16 cellular contexts compared by ENCODE assay signal in the genomic region with DNA sequence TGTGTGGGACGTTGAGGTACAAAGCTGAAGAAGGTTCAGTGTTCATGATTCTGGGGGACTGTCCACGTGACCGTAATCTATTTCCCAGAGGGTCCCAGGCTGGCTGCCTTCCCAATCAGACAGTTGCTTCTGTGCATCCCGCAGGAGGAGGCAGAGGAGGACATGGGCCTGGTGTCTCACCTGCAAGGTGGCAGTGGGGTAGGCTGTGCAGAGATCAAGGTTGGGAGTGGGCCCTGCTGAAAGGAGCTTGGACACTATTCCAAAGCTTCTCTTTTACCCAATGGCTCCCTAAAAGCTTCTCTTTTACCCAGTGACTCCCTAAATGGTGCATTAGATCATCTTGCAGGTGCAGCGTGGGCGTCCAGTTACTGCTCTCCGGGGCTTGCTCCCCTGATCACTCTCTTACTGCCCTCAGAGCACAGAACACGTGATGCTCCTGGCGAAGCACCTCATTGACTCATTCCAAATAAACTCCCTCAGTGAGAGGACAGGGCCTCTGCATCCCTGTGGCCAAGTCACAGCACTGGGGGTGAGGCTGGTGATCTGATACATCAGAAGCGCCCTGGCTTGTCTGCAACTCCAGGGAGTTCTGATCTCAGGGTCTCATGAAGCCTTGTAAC. TPM values are rescaled to one million over a fixed set of nuclear protein-coding genes. Genes with fewer than 3 reads are reported as not detected.
DNase-seq lines count a peak whose midpoint lies in the region; ATAC-seq, FAIRE-seq and TF ChIP-seq lines count a peak whose summit lies in the region.
"Had no signal": no experiment of that assay in that cellular context is flagged by ENCODE, and none has a peak within 500 bp of the region (broad histone marks: within the 10 kb centered on the region; RNA-seq: fewer than 3 reads in every experiment).

No MANE protein-coding gene starts in this region.

- TF ChIP-seq POLR2A in esophagus muscularis mucosa (IDR thresholded peaks at IDR 0.05; ENCODE audit: low read depth) = no peak
- TF ChIP-seq POLR2A in H54 (IDR thresholded peaks at IDR 0.05; ENCODE audit: low read depth, low read length) = no peak

- H3K27ac ChIP-seq in CD4-positive, alpha-beta T cell (ENCODE audit: low read depth, low read length) = no peak overlapping the region
- H3K27ac ChIP-seq in esophagus muscularis mucosa (replicated peaks in 1 of 4) = no peak overlapping the region

- no peaks in the 10 kb centered on the region for H3K27me3 Mint-ChIP-seq in CD4-positive, alpha-beta T cell
- no peaks in the 10 kb centered on the region for H3K27me3 Mint-ChIP-seq in osteocyte (ENCODE audit: unreplicated experiment)
- H3K27me3 Mint-ChIP-seq: T-cell had no signal

- peaks cover 24 to 38% (median 28%) of the 10 kb centered on the region in 4 donors for H3K4me1 ChIP-seq in esophagus muscularis mucosa

- TF ChIP-seq CTCF in CD4-positive, alpha-beta T cell (IDR thresholded peaks at IDR 0.05) = no peak
- no peak for TF ChIP-seq CTCF in esophagus muscularis mucosa (IDR thresholded peaks at IDR 0.05)
- TF ChIP-seq CTCF in osteocyte (IDR thresholded peaks at IDR 0.05) = no peak

- 87% methylated on average over 10 of the region's 10 CpGs for WGBS in esophagus muscularis mucosa

- CTCF ChIA-PET in CD4-positive, alpha-beta T cell (lab: Charles Lee) = interaction anchor here (1.5 kb wide), 1 partner anchor 58 kb away, joined by 3 read pairs; no protein-coding TSS in a partner anchor

- H3K27ac Mint-ChIP-seq in CD4-positive, alpha-beta T cell = peak overlapping the region; percentile 52
- no peak overlapping the region for H3K27ac Mint-ChIP-seq in osteocyte (ENCODE audit: unreplicated experiment)
- H3K27ac Mint-ChIP-seq: WTC11 had no signal

- ATAC-seq in CD4-positive, alpha-beta T cell (ENCODE audit: poor library complexity) = no peak
- peak; percentile 59 for ATAC-seq in GM18867 (IDR thresholded peaks at IDR 0.05; ENCODE audit: unreplicated experiment)
- ATAC-seq: T-cell, WTC11 had no signal

- H3K36me3 Mint-ChIP-seq in CD4-positive, alpha-beta T cell (ENCODE audit: low read depth) = peaks cover 54% of the 10 kb centered on the region
- H3K36me3 Mint-ChIP-seq in osteocyte (ENCODE audit: unreplicated experiment) = no peaks in the 10 kb centered on the region

- no peak for DNase-seq in CD4-positive, alpha-beta T cell
- DNase-seq in esophagus muscularis mucosa (ENCODE audit: extremely low spot score) = peak; percentile 37
- DNase-seq in osteocyte (ENCODE audit: extremely low spot score, unreplicated experiment) = peak; percentile 72
- no peak for DNase-seq in occipital lobe (lab: John Stamatoyannopoulos, UW)
- DNase-seq in effector CD8-positive, alpha-beta T cell (lab: John Stamatoyannopoulos, UW) = no peak
- no peak for DNase-seq in activated effector memory CD4-positive, alpha-beta T cell treated with Interleukin-2 at 50 U/mL for 16 hours
- DNase-seq in H54 (ENCODE audit: insufficient read length, low spot score) = no peak
- DNase-seq: activated naive CD4-positive, alpha-beta T cell; NCI-H1930; NCI-H510A treated with DMSO at 0.1 percent for 48 hours; stimulated activated CD4-positive, alpha-beta T cell treated with anti-CD3 and anti-CD28 coated beads, Interleukin-2, amount 100 ng/mL, for 48 hours; T-cell had no signal

- no peak for TF ChIP-seq EP300 in esophagus muscularis mucosa (IDR thresholded peaks at IDR 0.05)

- no peaks in the 10 kb centered on the region for H3K27me3 ChIP-seq in CD4-positive, alpha-beta T cell (ENCODE audit: control insufficient read depth, insufficient read depth, low read length)
- H3K27me3 ChIP-seq in esophagus muscularis mucosa = no peaks in the 10 kb centered on the region
- H3K27me3 ChIP-seq: suprapubic skin had no signal

- intact Hi-C loops in CD4-positive, alpha-beta T cell (cut with DNase I, micrococcal nuclease) = no loop called here
- intact Hi-C loops in esophagus muscularis mucosa (cut with DNase I) = no loop called here

- no peaks in the 10 kb centered on the region for H3K9me3 Mint-ChIP-seq in CD4-positive, alpha-beta T cell
- H3K9me3 Mint-ChIP-seq in osteocyte (ENCODE audit: unreplicated experiment) = no peaks in the 10 kb centered on the region

- peaks cover 85% of the 10 kb centered on the region for H3K4me1 Mint-ChIP-seq in CD4-positive, alpha-beta T cell (ENCODE audit: low read depth)
- H3K4me1 Mint-ChIP-seq in osteocyte (ENCODE audit: unreplicated experiment) = peaks cover 26% of the 10 kb centered on the region
- H3K4me1 Mint-ChIP-seq: WTC11 had no signal

- H3K9me3 ChIP-seq in CD4-positive, alpha-beta T cell (ENCODE audit: control insufficient read depth, low read length) = no peaks in the 10 kb centered on the region
- no peaks in the 10 kb centered on the region for H3K9me3 ChIP-seq in esophagus muscularis mucosa
- H3K9me3 ChIP-seq: suprapubic skin had no signal

- FAIRE-seq in H54 (lab: Jason Lieb, UNC) = no peak
- FAIRE-seq: islet of Langerhans had no signal

- POLR2A ChIA-PET in CD4-positive, alpha-beta T cell (lab: Charles Lee) = no interaction called here

- no peaks in the 10 kb centered on the region for H3K36me3 ChIP-seq in esophagus muscularis mucosa
- H3K36me3 ChIP-seq: suprapubic skin had no signal

- no peak overlapping the region for H3K4me3 ChIP-seq in esophagus muscularis mucosa
- H3K4me3 ChIP-seq: suprapubic skin had no signal

- no peak overlapping the region for H3K4me3 Mint-ChIP-seq in CD4-positive, alpha-beta T cell
- H3K4me3 Mint-ChIP-seq in osteocyte (ENCODE audit: unreplicated experiment) = no peak overlapping the region
- H3K4me3 Mint-ChIP-seq: WTC11 had no signal

RNA-seq across cellular contexts. Expression of a gene that starts 41.5 kb away (rescaled TPM):
- 10 to 100 TPM; 39.0 to 40.1 TPM for total RNA-seq in CD4-positive, alpha-beta T cell
- 10 to 100 TPM in 1 of 4 donors, 1 to 10 TPM in 3; 5.4 to 10.8 (median 8.8) TPM for total RNA-seq in esophagus muscularis mucosa
- total RNA-seq in osteocyte = 9.0 and 9.6 TPM in 2 replicates
- total RNA-seq in occipital lobe = 41.5 TPM

Comparison
In these comparisons a context has a peak if more than half of its experiments do, and no peak if none do; other contexts are left out.
1. DNase-seq: peak in esophagus muscularis mucosa (single experiment) and osteocyte (single experiment); none in CD4-positive, alpha-beta T cell (0 of 10), occipital lobe (single experiment), effector CD8-positive, alpha-beta T cell (single experiment), activated effector memory CD4-positive, alpha-beta T cell treated with Interleukin-2 at 50 U/mL for 16 hours (single experiment) and H54 (single experiment).